In the genomic region with DNA sequence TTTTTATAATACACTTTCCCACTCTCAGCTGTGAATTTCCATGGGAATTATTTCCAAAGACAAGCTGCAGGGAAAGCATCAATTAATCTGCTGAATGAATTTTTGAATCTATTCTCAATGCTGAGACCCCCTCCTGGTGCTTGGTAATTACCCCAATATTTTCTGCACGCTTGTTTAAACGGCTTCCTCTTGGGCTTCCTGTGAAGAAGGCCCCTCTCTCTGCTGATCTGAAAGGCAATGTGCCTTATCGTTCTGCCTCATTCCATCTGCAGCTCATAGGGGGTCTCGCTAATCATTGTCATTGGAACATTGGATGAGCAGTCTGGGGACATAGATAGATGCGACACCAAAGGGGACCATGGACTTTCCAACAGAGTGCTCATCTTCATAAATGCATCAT, we compare ENCODE assay signal across 18 cellular contexts.
DNase-seq lines count a peak whose midpoint lies in the region; ATAC-seq and TF ChIP-seq lines count a peak whose summit lies in the region.
"Had no signal": no experiment of that assay in that cellular context is flagged by ENCODE, and none has a peak within 500 bp of the region (broad histone marks: within the 10 kb centered on the region; RNA-seq: fewer than 3 reads in every experiment).

No MANE protein-coding gene starts in this region.

- POLR2A ChIA-PET in A673 (lab: Charles Lee; ENCODE audit: low non-redundant PET) = no interaction called here

- H3K79me2 ChIP-seq in GM23338 (replicated peaks; ENCODE audit: insufficient read depth) = no peaks in the 10 kb centered on the region

- H3K4me3 Mint-ChIP-seq in GM23338 (no peak overlapping the region), brain (peak overlapping the region in 1 of 5 experiments; percentile 8)
- H3K4me3 Mint-ChIP-seq: CD8-positive, alpha-beta T cell had no signal

- no peak overlapping the region for H3K4me2 ChIP-seq in GM23338
- H3K4me2 ChIP-seq: A549 had no signal

- H3K4me1 ChIP-seq in A673 (ENCODE audit: insufficient read depth, low read length, poor library complexity, severe bottlenecking) (no peaks in the 10 kb centered on the region), GM23338 (ENCODE audit: insufficient read depth) (no peaks in the 10 kb centered on the region), lower lobe of right lung (no peaks in the 10 kb centered on the region)
- H3K4me1 ChIP-seq: A549 had no signal

- H3K4me3 ChIP-seq in A673 (ENCODE audit: low read depth, low read length, poor library complexity, severe bottlenecking) (no peak overlapping the region), GM23338 (no peak overlapping the region), lower lobe of right lung (no peak overlapping the region)
- H3K4me3 ChIP-seq: A549, GM12878 had no signal

- H4K20me1 ChIP-seq in GM23338 (replicated peaks; ENCODE audit: insufficient read depth) = no peaks in the 10 kb centered on the region

- H3K9me3 ChIP-seq in A673 (ENCODE audit: low read depth, low read length, poor library complexity, severe bottlenecking) (no peaks in the 10 kb centered on the region), lower lobe of right lung (no peaks in the 10 kb centered on the region)
- H3K9me3 ChIP-seq: A549 had no signal

- intact Hi-C loops in A673 (cut with micrococcal nuclease; ENCODE audit: unreplicated experiment) (no loop called here), lower lobe of right lung (cut with DNase I) (no loop called here)

- no TSS peak for BruUV-seq in A673 (replicated peaks; lab: Mats Ljungman, UMichigan)

- no peaks in the 10 kb centered on the region for H3K9me3 Mint-ChIP-seq in GM23338
- H3K9me3 Mint-ChIP-seq in brain = no peaks in the 10 kb centered on the region

- H2AFZ ChIP-seq in GM23338 = peak overlapping the region; percentile 60; the same call in 1 of the 2 replicates

- H3K36me3 Mint-ChIP-seq in GM23338 (ENCODE audit: low read depth) (no peaks in the 10 kb centered on the region), brain (no peaks in the 10 kb centered on the region)
- H3K36me3 Mint-ChIP-seq: CD8-positive, alpha-beta T cell had no signal

- CTCF ChIA-PET in A673 (lab: Charles Lee) = interaction anchor here (0.6 kb wide), 1 partner anchor 47 kb away, joined by 6 read pairs; no protein-coding TSS in a partner anchor

- TF ChIP-seq CTCF in A673 (conservative IDR thresholded peaks at IDR 0.05; ENCODE audit: low read depth, low read length) (no peak), GM23338 (conservative IDR thresholded peaks at IDR 0.05; ENCODE audit: low read depth in 2 of 2) (no peak), brain (conservative IDR thresholded peaks at IDR 0.05) (no peak), lower lobe of right lung (IDR thresholded peaks at IDR 0.05) (no peak)

- H3K27me3 Mint-ChIP-seq in GM23338 (ENCODE audit: insufficient read depth, low read depth, poor library complexity) = no peaks in the 10 kb centered on the region
- H3K27me3 Mint-ChIP-seq in brain = no peaks in the 10 kb centered on the region

- H3F3A ChIP-seq in GM23338 (replicated peaks; ENCODE audit: low read depth) = no peaks in the 10 kb centered on the region

- no peaks in the 10 kb centered on the region for H3K36me3 ChIP-seq in A673 (ENCODE audit: insufficient read depth, low read length, poor library complexity, severe bottlenecking)
- no peaks in the 10 kb centered on the region for H3K36me3 ChIP-seq in GM23338 (ENCODE audit: insufficient read depth)
- H3K36me3 ChIP-seq in lower lobe of right lung = no peaks in the 10 kb centered on the region

- no peaks in the 10 kb centered on the region for H3K27me3 ChIP-seq in A673 (replicated peaks; ENCODE audit: insufficient read depth, low read depth, low read length, poor library complexity)
- no peaks in the 10 kb centered on the region for H3K27me3 ChIP-seq in GM23338 (ENCODE audit: insufficient read depth)
- no peaks in the 10 kb centered on the region for H3K27me3 ChIP-seq in lower lobe of right lung (ENCODE audit: low read depth)

- peak; percentile 54 for DNase-seq in A673 (ENCODE audit: low spot score)
- DNase-seq in GM23338 (ENCODE audit: low spot score) = no peak
- peak; percentile 13 for DNase-seq in retina
- DNase-seq in NCI-H1930 (lab: John Stamatoyannopoulos, UW) = no peak
- DNase-seq in lower lobe of right lung = no peak
- DNase-seq: 8988T; C1 segment of cervical spinal cord; CD8-positive, alpha-beta T cell; DMS 273 treated with DMSO at 0.1 percent for 48 hours; DMS79; EL; GDM1; GOT3; HCEC 1CT had no signal

- 0 out of 2 replicates have a peak, but pooled peaks cover 10% of the 10 kb centered on the region for H3K9me2 ChIP-seq in GM23338 (ENCODE audit: insufficient read depth)

- H3K27ac ChIP-seq in A673 (ENCODE audit: low read depth, low read length, poor library complexity, severe bottlenecking) (no peak overlapping the region), GM23338 (ENCODE audit: low read depth) (no peak overlapping the region), lower lobe of right lung (no peak overlapping the region)
- H3K27ac ChIP-seq: A549 had no signal

- H3K4me1 Mint-ChIP-seq in GM23338 = no peaks in the 10 kb centered on the region
- H3K4me1 Mint-ChIP-seq in brain = peaks cover 12% of the 10 kb centered on the region

- H3K27ac Mint-ChIP-seq in GM23338 (no peak overlapping the region), brain (peak overlapping the region in 3 of 5 experiments; percentile 5 to 70 (median 14))
- H3K27ac Mint-ChIP-seq: CD8-positive, alpha-beta T cell had no signal

- ATAC-seq in GM23338 = no peak
- no peak for ATAC-seq in GM21367 (IDR thresholded peaks at IDR 0.05; ENCODE audit: unreplicated experiment)
- ATAC-seq in lower lobe of right lung = no peak
- ATAC-seq: A549; CD8-positive, alpha-beta T cell; GM12878 had no signal

TF ChIP-seq in GM23338, 12 proteins besides CTCF, POLR2A, EP300 and RAD21 (continues in another document):
- TF ChIP-seq, protein P1, sequence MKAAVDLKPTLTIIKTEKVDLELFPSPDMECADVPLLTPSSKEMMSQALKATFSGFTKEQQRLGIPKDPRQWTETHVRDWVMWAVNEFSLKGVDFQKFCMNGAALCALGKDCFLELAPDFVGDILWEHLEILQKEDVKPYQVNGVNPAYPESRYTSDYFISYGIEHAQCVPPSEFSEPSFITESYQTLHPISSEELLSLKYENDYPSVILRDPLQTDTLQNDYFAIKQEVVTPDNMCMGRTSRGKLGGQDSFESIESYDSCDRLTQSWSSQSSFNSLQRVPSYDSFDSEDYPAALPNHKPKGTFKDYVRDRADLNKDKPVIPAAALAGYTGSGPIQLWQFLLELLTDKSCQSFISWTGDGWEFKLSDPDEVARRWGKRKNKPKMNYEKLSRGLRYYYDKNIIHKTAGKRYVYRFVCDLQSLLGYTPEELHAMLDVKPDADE (IDR thresholded peaks at IDR 0.05) = no peak
- no peak for TF ChIP-seq CREB1 (CRISPR knock-in tag; IDR thresholded peaks at IDR 0.05; ENCODE audit: low read depth)
- no peak for TF ChIP-seq NANOG (IDR thresholded peaks at IDR 0.05; ENCODE audit: borderline replicate concordance)
- TF ChIP-seq EZH2 (IDR thresholded peaks at IDR 0.05; ENCODE audit: low read depth, unreplicated experiment) = no peak
- no peak for TF ChIP-seq ZNF331 (CRISPR knock-in tag; IDR thresholded peaks at IDR 0.05; ENCODE audit: low read depth)
- no peak for TF ChIP-seq JUNB (IDR thresholded peaks at IDR 0.05; ENCODE audit: unreplicated experiment)
- TF ChIP-seq, protein P2, sequence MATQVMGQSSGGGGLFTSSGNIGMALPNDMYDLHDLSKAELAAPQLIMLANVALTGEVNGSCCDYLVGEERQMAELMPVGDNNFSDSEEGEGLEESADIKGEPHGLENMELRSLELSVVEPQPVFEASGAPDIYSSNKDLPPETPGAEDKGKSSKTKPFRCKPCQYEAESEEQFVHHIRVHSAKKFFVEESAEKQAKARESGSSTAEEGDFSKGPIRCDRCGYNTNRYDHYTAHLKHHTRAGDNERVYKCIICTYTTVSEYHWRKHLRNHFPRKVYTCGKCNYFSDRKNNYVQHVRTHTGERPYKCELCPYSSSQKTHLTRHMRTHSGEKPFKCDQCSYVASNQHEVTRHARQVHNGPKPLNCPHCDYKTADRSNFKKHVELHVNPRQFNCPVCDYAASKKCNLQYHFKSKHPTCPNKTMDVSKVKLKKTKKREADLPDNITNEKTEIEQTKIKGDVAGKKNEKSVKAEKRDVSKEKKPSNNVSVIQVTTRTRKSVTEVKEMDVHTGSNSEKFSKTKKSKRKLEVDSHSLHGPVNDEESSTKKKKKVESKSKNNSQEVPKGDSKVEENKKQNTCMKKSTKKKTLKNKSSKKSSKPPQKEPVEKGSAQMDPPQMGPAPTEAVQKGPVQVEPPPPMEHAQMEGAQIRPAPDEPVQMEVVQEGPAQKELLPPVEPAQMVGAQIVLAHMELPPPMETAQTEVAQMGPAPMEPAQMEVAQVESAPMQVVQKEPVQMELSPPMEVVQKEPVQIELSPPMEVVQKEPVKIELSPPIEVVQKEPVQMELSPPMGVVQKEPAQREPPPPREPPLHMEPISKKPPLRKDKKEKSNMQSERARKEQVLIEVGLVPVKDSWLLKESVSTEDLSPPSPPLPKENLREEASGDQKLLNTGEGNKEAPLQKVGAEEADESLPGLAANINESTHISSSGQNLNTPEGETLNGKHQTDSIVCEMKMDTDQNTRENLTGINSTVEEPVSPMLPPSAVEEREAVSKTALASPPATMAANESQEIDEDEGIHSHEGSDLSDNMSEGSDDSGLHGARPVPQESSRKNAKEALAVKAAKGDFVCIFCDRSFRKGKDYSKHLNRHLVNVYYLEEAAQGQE (IDR thresholded peaks at IDR 0.05; ENCODE audit: unreplicated experiment) = no peak
- TF ChIP-seq ZNF114 (CRISPR knock-in tag; IDR thresholded peaks at IDR 0.05) = no peak
- no peak for TF ChIP-seq POLR2AphosphoS5 (IDR thresholded peaks at IDR 0.05; ENCODE audit: low read depth)
- TF ChIP-seq EZH2phosphoT487 (IDR thresholded peaks at IDR 0.05; ENCODE audit: unreplicated experiment) = no peak

Comparison
In these comparisons a context has a peak if more than half of its experiments do, and no peak if none do; other contexts are left out.
1. DNase-seq: peak in A673 (single experiment) and retina (single experiment); none in GM23338 (single experiment), NCI-H1930 (0 of 2) and lower lobe of right lung (single experiment).